Comparison of ENCODE assay signal across 8 cellular contexts in the genomic region with DNA sequence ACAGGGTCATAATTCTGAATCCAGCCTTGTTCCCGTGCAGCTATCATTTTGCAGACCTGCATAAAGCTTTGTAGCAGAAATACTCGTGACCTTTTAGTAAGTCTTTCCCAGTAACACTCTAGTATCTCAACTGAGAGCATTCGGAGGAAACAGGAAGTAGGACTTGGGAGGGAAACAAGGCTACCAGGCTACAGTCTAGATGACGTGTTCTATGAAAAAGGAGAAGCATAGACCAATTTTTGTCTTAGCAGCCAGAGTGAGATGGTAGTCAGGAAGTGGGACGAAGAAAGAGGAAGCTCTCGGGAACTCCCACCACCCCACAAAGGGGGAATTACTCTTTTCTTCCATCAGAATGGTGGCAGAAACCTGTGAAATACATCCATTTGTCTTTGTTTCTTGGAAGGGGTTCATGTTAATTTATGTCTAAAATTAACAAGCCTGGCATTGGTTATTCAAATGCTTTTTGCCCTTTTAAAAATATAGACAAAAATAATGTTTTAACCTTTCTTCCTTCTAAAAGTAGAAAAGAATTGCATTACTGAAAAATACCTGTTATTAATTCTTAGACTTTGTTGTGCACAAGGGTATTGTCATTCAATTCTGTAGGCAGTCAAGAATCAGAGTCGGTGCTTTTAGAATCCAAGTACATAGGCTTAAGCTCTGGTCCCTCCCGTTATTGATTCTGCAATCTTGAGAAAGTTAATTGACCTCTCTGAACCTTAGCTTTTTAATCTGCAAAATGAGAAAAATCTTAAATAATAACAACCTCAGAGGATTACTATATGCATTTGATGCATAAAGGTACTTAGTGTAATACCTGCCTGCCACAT. TPM values are rescaled to one million over a fixed set of nuclear protein-coding genes. Genes with fewer than 3 reads are reported as not detected.
DNase-seq lines count a peak whose midpoint lies in the region; ATAC-seq and TF ChIP-seq lines count a peak whose summit lies in the region.

No MANE protein-coding gene starts in this region.

- no peak overlapping the region for H2BK12ac ChIP-seq in trophoblast cell (ENCODE audit: low read length)

- no peak for TF ChIP-seq CTCF in cardiac fibroblast (IDR thresholded peaks at IDR 0.05; ENCODE audit: low read depth, low read length)

- H3K79me2 ChIP-seq in trophoblast cell (ENCODE audit: control insufficient read depth, insufficient read depth, low read length, poor library complexity): no peaks in the 10 kb centered on the region

- H3K14ac ChIP-seq in trophoblast cell (ENCODE audit: low read length): no peak overlapping the region

- H2BK120ac ChIP-seq in trophoblast cell (ENCODE audit: insufficient read depth, low read length, poor library complexity): no peak overlapping the region

- H3K9ac ChIP-seq in trophoblast cell (ENCODE audit: low read length): no peak overlapping the region

- H3K27ac ChIP-seq in trophoblast cell (ENCODE audit: low read depth, low read length): no peak overlapping the region

- H2BK5ac ChIP-seq in trophoblast cell (ENCODE audit: low read depth, low read length, poor library complexity): no peak overlapping the region

- H3K27me3 ChIP-seq in trophoblast cell (ENCODE audit: insufficient read depth, low read length): no peaks in the 10 kb centered on the region

- H3K9me3 ChIP-seq in trophoblast cell (ENCODE audit: insufficient read depth, low read depth, low read length): no peaks in the 10 kb centered on the region

- peak; percentile 20 for DNase-seq in ELR (ENCODE audit: low read depth)
- peak; percentile 52 to 62 for DNase-seq in cardiac fibroblast (ENCODE audit: low read depth in 2 of 2)
- peak; percentile 10 to 51 for DNase-seq in trophoblast cell
- no peak for DNase-seq in HuH-7.5 (ENCODE audit: low spot score)
- DNase-seq in iPS-NIHi11 (ENCODE audit: low spot score): no peak
- no peak for DNase-seq in central memory CD4-positive, alpha-beta T cell

- no CpG with 5 or more reads among the region's 8 CpGs for WGBS in trophoblast cell (ENCODE audit: extremely low coverage, insufficient coverage, insufficient read length)

- H4K8ac ChIP-seq in trophoblast cell (ENCODE audit: low read depth, low read length): no peak overlapping the region

- H4K12ac ChIP-seq in trophoblast cell (ENCODE audit: low read depth, low read length): no peak overlapping the region

- H2AK5ac ChIP-seq in trophoblast cell (ENCODE audit: low read length): no peak overlapping the region

- H3K4ac ChIP-seq in trophoblast cell (ENCODE audit: low read depth, low read length): no peak overlapping the region

- H3K4me3 ChIP-seq in cardiac fibroblast (replicated peaks in 1 of 2; ENCODE audit: low read depth in 2 of 2, low read length in 2 of 2) (no peak overlapping the region), trophoblast cell (ENCODE audit: low read depth, low read length) (no peak overlapping the region)

- ATAC-seq in GM21515 (IDR thresholded peaks at IDR 0.05; ENCODE audit: unreplicated experiment) (peak; percentile 85), HG03571 (IDR thresholded peaks at IDR 0.05; ENCODE audit: unreplicated experiment) (peak; percentile 78)

- H3K4me2 ChIP-seq in trophoblast cell (ENCODE audit: low read length): no peak overlapping the region

- no peaks in the 10 kb centered on the region for H3K79me1 ChIP-seq in trophoblast cell (ENCODE audit: low read length)

- no peak overlapping the region for H3K18ac ChIP-seq in trophoblast cell (ENCODE audit: low read length)

- peak overlapping the region; percentile 10 for H2AFZ ChIP-seq in trophoblast cell (ENCODE audit: insufficient read depth, low read length, poor library complexity)

- peaks cover 0 to 2% of the 10 kb centered on the region in 2 experiments for H3K4me1 ChIP-seq in trophoblast cell (ENCODE audit: control insufficient read depth in 1 of 2, insufficient read depth in 2 of 2, low read length in 2 of 2)

- no peaks in the 10 kb centered on the region for H3K36me3 ChIP-seq in trophoblast cell (ENCODE audit: control insufficient read depth in 1 of 2, insufficient read depth in 2 of 2, low read length in 2 of 2)

- H3K23ac ChIP-seq in trophoblast cell (ENCODE audit: low read length): no peak overlapping the region

- no peak overlapping the region for H4K91ac ChIP-seq in trophoblast cell (ENCODE audit: low read depth, low read length)

RNA-seq across cellular contexts. Expression of gene SUCNR1, which starts 1.6 kb away (rescaled TPM):
- polyA plus RNA-seq in trophoblast cell (2013): 0.07 and 0.08 TPM in 2 replicates

RNA-seq across cellular contexts. Expression of gene AADAC, which starts 57.9 kb away (rescaled TPM):
- 0.03 and 0.04 TPM in 2 replicates for polyA plus RNA-seq in trophoblast cell (2013)

Comparison
In these comparisons a context has a peak if more than half of its experiments do, and no peak if none do; other contexts are left out.
1. DNase-seq: peak in ELR (single experiment), cardiac fibroblast (2 of 2) and trophoblast cell (2 of 2); none in HuH-7.5 (single experiment), iPS-NIHi11 (single experiment) and central memory CD4-positive, alpha-beta T cell (single experiment).